ENCODE assay signal across 1 cellular context in the genomic region with DNA sequence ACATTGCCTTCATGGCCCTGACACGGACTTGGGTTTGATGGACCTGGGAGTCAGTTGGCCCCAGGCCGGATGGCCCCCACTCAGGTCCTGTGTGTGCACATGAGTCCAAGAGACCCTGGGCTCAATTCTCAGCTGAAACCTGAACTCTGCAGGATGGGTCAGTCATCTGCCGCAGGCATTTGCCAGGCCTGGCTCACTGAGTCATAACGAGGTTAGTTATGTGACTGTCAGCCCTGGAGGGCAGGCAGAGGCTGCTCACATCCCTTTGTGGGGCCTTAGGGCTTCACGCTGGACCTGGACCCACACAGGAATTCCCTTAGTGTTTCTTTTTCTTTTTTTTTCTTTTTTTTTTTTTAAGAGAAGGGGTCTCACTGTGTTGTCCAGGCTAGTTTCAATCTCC.
A peak's percentile ranks its signal among the peaks of the same experiment; 100 is the strongest.
TF ChIP-seq lines count a peak whose summit lies in the region.

No MANE protein-coding gene starts in this region.

TF ChIP-seq in SK-N-SH, 30 proteins besides CTCF, POLR2A, EP300 and RAD21 (continued from another document):
- TF ChIP-seq FOSL2 (IDR thresholded peaks at IDR 0.05; ENCODE audit: borderline replicate concordance, low read depth) (peak; percentile 27; the same call in 1 of the 2 replicates), NRF1 (IDR thresholded peaks at IDR 0.05; ENCODE audit: low read depth, low read length) (no peak)
